11 cellular contexts compared by ENCODE assay signal in the genomic region with DNA sequence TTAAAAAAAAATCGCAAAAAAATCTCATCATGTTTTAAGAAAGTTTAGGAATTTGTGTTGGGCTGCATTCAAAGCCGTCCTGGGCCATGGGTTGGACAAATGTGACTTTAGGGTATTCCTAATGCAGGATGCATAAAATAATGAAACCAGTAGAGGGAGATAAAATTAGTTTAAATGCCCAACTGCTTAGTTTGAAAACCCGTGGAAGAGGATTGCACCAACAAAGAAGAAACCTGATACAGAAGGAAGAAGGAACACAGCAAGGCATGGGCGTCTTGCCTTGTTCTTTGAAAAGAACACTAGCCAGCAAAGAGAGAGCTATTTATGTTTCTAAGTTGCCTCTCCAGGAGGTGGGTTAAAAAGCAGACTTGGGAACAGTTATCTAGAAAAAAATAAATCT. TPM values are rescaled to one million over a fixed set of nuclear protein-coding genes. Genes with fewer than 3 reads are reported as not detected.
A peak's percentile ranks its signal among the peaks of the same experiment; 100 is the strongest.
DNase-seq lines count a peak whose midpoint lies in the region; ATAC-seq, FAIRE-seq and TF ChIP-seq lines count a peak whose summit lies in the region.
"Had no signal": no experiment of that assay in that cellular context is flagged by ENCODE, and none has a peak within 500 bp of the region (broad histone marks: within the 10 kb centered on the region; RNA-seq: fewer than 3 reads in every experiment).

No MANE protein-coding gene starts in this region.

- FAIRE-seq in small intestine (lab: Jason Lieb, UNC): no peak

- DNase-seq in NCI-H510A treated with DMSO at 0.1 percent for 48 hours (lab: John Stamatoyannopoulos, UW): peak; percentile 5
- no peak for DNase-seq in NCI-H510A (lab: John Stamatoyannopoulos, UW)
- DNase-seq in NCI-H460 (ENCODE audit: extremely low read depth, low read depth): peak; percentile 0
- DNase-seq in epithelial cell of esophagus (ENCODE audit: low read depth): peak; percentile 58
- DNase-seq in smooth muscle cell of the brain vasculature (ENCODE audit: low read depth, low spot score): peak; percentile 69
- no peak for DNase-seq in NCI-H187 (lab: John Stamatoyannopoulos, UW)
- no peak for DNase-seq in small intestine
- DNase-seq: activated T-cell treated with anti-CD3 and anti-CD28 coated beads, Interleukin-2, amount 50 U/mL, for 72 hours; CD8-positive, alpha-beta T cell; NK-92 treated with Interleukin-12 subunit alpha and Interleukin-12 subunit beta, amount 100 ng/mL, for 24 hours had no signal

- H3K9me3 ChIP-seq in small intestine (ENCODE audit: control insufficient read depth, low read depth): no peaks in the 10 kb centered on the region

- no peak for ATAC-seq in GM21786 (IDR thresholded peaks at IDR 0.05; ENCODE audit: unreplicated experiment)
- ATAC-seq: activated T-cell treated with anti-CD3 and anti-CD28 coated beads, Interleukin-2, amount 50 U/mL, for 72 hours; CD8-positive, alpha-beta T cell had no signal

- H3K36me3 ChIP-seq in small intestine (ENCODE audit: control insufficient read depth in 2 of 2, insufficient read depth in 2 of 2, low read length in 2 of 2): no peaks in the 10 kb centered on the region

- no peaks in the 10 kb centered on the region for H3K27me3 ChIP-seq in small intestine (ENCODE audit: control insufficient read depth in 2 of 2, insufficient read depth in 2 of 2, low read length in 2 of 2)

- no peaks in the 10 kb centered on the region for H3K4me1 ChIP-seq in small intestine (ENCODE audit: control insufficient read depth in 2 of 2, insufficient read depth in 1 of 2, low read depth in 1 of 2, low read length in 1 of 2)

- TF ChIP-seq CTCF in epithelial cell of esophagus (IDR thresholded peaks at IDR 0.05; ENCODE audit: insufficient read depth, low read depth, low read length, missing control alignments): peak; percentile 36

- no peak overlapping the region for H3K27ac ChIP-seq in small intestine (ENCODE audit: low read depth in 1 of 2, low read length in 1 of 2)

- H3K4me3 ChIP-seq in epithelial cell of esophagus (ENCODE audit: low read length) (no peak overlapping the region), small intestine (ENCODE audit: low read depth in 1 of 2, low read length in 2 of 2) (no peak overlapping the region)

- WGBS in small intestine, 3 donors: 52 to 69% (median 57%) methylated on average over 4 of the region's 4 CpGs

RNA-seq across cellular contexts. Expression of a gene that starts 37.9 kb away (rescaled TPM):
- 27.9 and 28.4 TPM in 2 replicates for total RNA-seq in NCI-H460 (2014; rRNA removed; shearing (Covaris generic))
- 50.2 and 73.2 TPM in 2 replicates for polyA plus RNA-seq in NCI-H460 (2014; cell fraction: nucleus; rRNA removed)
- 1 to 10 TPM; 1.9 to 7.8 (median 4.0) TPM for polyA plus RNA-seq in small intestine

RNA-seq across cellular contexts. Expression of a gene that starts 38.1 kb away (rescaled TPM):
- 16.5 and 18.6 TPM in 2 replicates for total RNA-seq in NCI-H460 (2014; rRNA removed; shearing (Covaris generic))
- polyA plus RNA-seq in NCI-H460 (2014; cell fraction: nucleus; rRNA removed): 5.0 and 13.6 TPM in 2 replicates
- polyA plus RNA-seq in small intestine: 1 to 10 TPM; 4.6 to 9.8 (median 5.7) TPM

Comparison
In these comparisons a context has a peak if more than half of its experiments do, and no peak if none do; other contexts are left out.
1. DNase-seq: peak in NCI-H510A treated with DMSO at 0.1 percent for 48 hours (single experiment), NCI-H460 (single experiment), epithelial cell of esophagus (single experiment) and smooth muscle cell of the brain vasculature (single experiment); none in NCI-H510A (single experiment), NCI-H187 (0 of 2) and small intestine (single experiment).